In the genomic region with DNA sequence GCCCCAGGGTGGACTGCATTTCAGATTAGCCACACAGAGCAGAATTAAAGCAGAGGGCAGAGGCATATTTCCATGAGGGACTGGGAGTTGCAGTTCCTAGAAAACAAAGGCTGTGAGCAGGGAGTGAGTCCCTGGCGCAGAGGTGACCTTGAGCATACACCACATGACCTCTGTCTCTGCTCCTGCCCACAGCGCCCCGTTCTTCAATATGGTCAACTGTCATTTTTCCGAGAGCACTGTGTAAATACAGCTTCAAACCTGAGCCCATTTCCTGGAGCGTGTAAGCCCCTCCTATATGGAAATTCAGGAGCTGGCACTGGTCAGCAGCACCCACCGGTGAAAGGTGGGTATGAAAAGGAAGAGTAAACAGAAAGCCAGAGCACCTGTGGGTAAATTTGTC, we compare ENCODE assay signal across 19 cellular contexts.
DNase-seq lines count a peak whose midpoint lies in the region; ATAC-seq lines count a peak whose summit lies in the region.
"Had no signal": no experiment of that assay in that cellular context is flagged by ENCODE, and none has a peak within 500 bp of the region (broad histone marks: within the 10 kb centered on the region; RNA-seq: fewer than 3 reads in every experiment).

No MANE protein-coding gene starts in this region.

- ATAC-seq in left colon (peak; percentile 79), GM21367 (IDR thresholded peaks at IDR 0.05; ENCODE audit: unreplicated experiment) (no peak)
- ATAC-seq: activated naive CD8-positive, alpha-beta T cell treated with anti-CD3 and anti-CD28 coated beads, Interleukin-2, amount 50 U/mL, for 24 hours; activated T-cell treated with anti-CD3 and anti-CD28 coated beads, Interleukin-2, amount 50 U/mL, for 4 hours; CD8-positive, alpha-beta T cell; PC-3 had no signal

- H3K4me1 Mint-ChIP-seq in activated naive CD8-positive, alpha-beta T cell treated with anti-CD3 and anti-CD28 coated beads for 36 hours: no peaks in the 10 kb centered on the region
- H3K4me1 Mint-ChIP-seq: activated naive CD8-positive, alpha-beta T cell treated with anti-CD3 and anti-CD28 coated beads, Interleukin-2, amount 50 U/mL, for 24 hours had no signal

- H3K27me3 Mint-ChIP-seq in activated naive CD8-positive, alpha-beta T cell treated with anti-CD3 and anti-CD28 coated beads for 36 hours: peaks cover 16% of the 10 kb centered on the region

- no peaks in the 10 kb centered on the region for H3K9me3 Mint-ChIP-seq in activated naive CD8-positive, alpha-beta T cell treated with anti-CD3 and anti-CD28 coated beads for 36 hours
- H3K9me3 Mint-ChIP-seq: activated naive CD8-positive, alpha-beta T cell treated with anti-CD3 and anti-CD28 coated beads, Interleukin-2, amount 50 U/mL, for 24 hours; activated T-cell treated with anti-CD3 and anti-CD28 coated beads, Interleukin-2, amount 50 U/mL, for 4 hours; CD8-positive, alpha-beta T cell; HFFc6 had no signal

- peak; percentile 85 for DNase-seq in COR-L47 (lab: John Stamatoyannopoulos, UW)
- peak; percentile 85 to 95 (median 89) for DNase-seq in NCI-H1417 (lab: John Stamatoyannopoulos, UW)
- DNase-seq in NCI-H526 treated with DMSO at 0.1 percent for 48 hours (lab: John Stamatoyannopoulos, UW): peak; percentile 97
- DNase-seq in left colon: peak; percentile 41 to 58
- no peak for DNase-seq in activated naive CD8-positive, alpha-beta T cell treated with anti-CD3 and anti-CD28 coated beads for 36 hours
- DNase-seq in DMS 273 (lab: John Stamatoyannopoulos, UW; ENCODE audit: unreplicated experiment): no peak
- no peak for DNase-seq in effector CD4-positive, alpha-beta T cell
- DNase-seq: activated CD4-positive, alpha-beta T cell treated with anti-CD3 and anti-CD28 coated beads, Interleukin-2, amount 50 U/mL, for 48 hours; activated naive CD8-positive, alpha-beta T cell treated with anti-CD3 and anti-CD28 coated beads, Interleukin-2, amount 50 U/mL, for 24 hours; activated T-cell treated with anti-CD3 and anti-CD28 coated beads, Interleukin-2, amount 50 U/mL, for 4 hours; caudate nucleus; CD8-positive, alpha-beta T cell; effector memory CD4-positive, alpha-beta T cell; HFFc6; hippocampal formation; NCI-H1694; ovary; PC-3 had no signal

- no peaks in the 10 kb centered on the region for H3K36me3 Mint-ChIP-seq in activated naive CD8-positive, alpha-beta T cell treated with anti-CD3 and anti-CD28 coated beads for 36 hours
- H3K36me3 Mint-ChIP-seq: CD8-positive, alpha-beta T cell had no signal

- H3K4me3 Mint-ChIP-seq in activated naive CD8-positive, alpha-beta T cell treated with anti-CD3 and anti-CD28 coated beads for 36 hours: no peak overlapping the region
- H3K4me3 Mint-ChIP-seq: activated naive CD8-positive, alpha-beta T cell treated with anti-CD3 and anti-CD28 coated beads, Interleukin-2, amount 50 U/mL, for 24 hours; activated T-cell treated with anti-CD3 and anti-CD28 coated beads, Interleukin-2, amount 50 U/mL, for 4 hours; CD8-positive, alpha-beta T cell; HFFc6 had no signal

- no peak overlapping the region for H3K27ac Mint-ChIP-seq in activated naive CD8-positive, alpha-beta T cell treated with anti-CD3 and anti-CD28 coated beads for 36 hours
- H3K27ac Mint-ChIP-seq: activated naive CD8-positive, alpha-beta T cell treated with anti-CD3 and anti-CD28 coated beads, Interleukin-2, amount 50 U/mL, for 24 hours; CD8-positive, alpha-beta T cell; HFFc6 had no signal

- intact Hi-C loops in left colon (cut with DNase I, micrococcal nuclease): no loop called here

Comparison
In these comparisons a context has a peak if more than half of its experiments do, and no peak if none do; other contexts are left out.
1. DNase-seq: peak in COR-L47 (single experiment), NCI-H1417 (3 of 3), NCI-H526 treated with DMSO at 0.1 percent for 48 hours (single experiment) and left colon (2 of 2); none in activated naive CD8-positive, alpha-beta T cell treated with anti-CD3 and anti-CD28 coated beads for 36 hours (single experiment), DMS 273 (single experiment) and effector CD4-positive, alpha-beta T cell (single experiment).